ENCODE assay signal across 14 cellular contexts in the genomic region with DNA sequence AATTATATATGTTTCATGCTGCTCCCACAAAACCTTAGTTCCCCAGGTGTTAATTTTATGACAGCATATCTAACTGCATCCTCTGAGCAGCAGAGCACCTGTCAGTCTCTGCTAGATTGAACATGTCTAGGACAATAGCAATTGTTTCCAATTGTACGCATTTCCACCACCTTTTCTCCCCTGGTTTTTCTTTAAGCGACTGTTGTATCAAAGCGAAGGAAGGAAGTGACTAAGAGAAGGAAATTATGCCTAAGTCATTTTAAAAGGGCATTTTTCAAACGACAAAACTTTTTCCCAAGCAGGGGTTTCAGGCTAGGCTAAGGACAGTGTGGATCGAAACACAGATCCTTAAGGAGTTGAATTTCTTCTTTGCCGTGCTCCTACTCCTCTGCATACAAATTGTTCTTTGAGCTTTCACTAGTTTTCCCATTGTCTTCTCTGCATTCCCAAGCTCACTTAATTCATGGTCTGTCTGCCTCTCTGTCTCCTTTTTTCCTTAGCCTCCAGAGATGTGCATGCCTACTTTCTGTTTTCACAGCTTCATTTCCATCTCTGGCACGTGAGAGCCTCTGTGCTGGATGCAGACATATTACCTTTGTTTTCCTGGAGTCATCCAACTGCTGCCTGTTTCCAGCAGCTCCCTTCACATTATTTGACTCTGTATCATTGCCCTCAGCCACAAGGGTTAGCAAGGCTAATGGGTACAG. TPM values are rescaled to one million over a fixed set of nuclear protein-coding genes. Genes with fewer than 3 reads are reported as not detected.
A peak's percentile ranks its signal among the peaks of the same experiment; 100 is the strongest.
DNase-seq lines count a peak whose midpoint lies in the region; ATAC-seq and TF ChIP-seq lines count a peak whose summit lies in the region.
"Had no signal": no experiment of that assay in that cellular context is flagged by ENCODE, and none has a peak within 500 bp of the region (broad histone marks: within the 10 kb centered on the region; RNA-seq: fewer than 3 reads in every experiment).

No MANE protein-coding gene starts in this region.

- no peaks in the 10 kb centered on the region for H4K20me1 ChIP-seq in PC-3 (ENCODE audit: low read length)

- H3K9me3 ChIP-seq in PC-3 (ENCODE audit: low read length) (no peaks in the 10 kb centered on the region), suprapubic skin (no peaks in the 10 kb centered on the region)

- CTCF ChIA-PET in PC-3 (lab: Charles Lee), result no interaction called here

- H3K27ac Mint-ChIP-seq in activated T-cell treated with anti-CD3 and anti-CD28 coated beads, Interleukin-2, amount 50 U/mL, for 72 hours, result no peak overlapping the region
- H3K27ac Mint-ChIP-seq: stimulated activated naive B cell treated with anti-CD40 and anti-IgM and Interleukin-4, amounts not matched to agents 10 μg/mL and 1 μg/mL and 100 μg/mL, for 72 hours had no signal

- ATAC-seq in activated T-cell treated with anti-CD3 and anti-CD28 coated beads, Interleukin-2, amount 50 U/mL, for 72 hours (replicated peaks in 1 of 2), result peak; percentile 33 to 34
- ATAC-seq in activated T-cell treated with anti-CD3 and anti-CD28 coated beads, Interleukin-2, amount 50 U/mL, for 4 hours, result no peak
- ATAC-seq in PC-3 (peak; percentile 27), HG02588 (IDR thresholded peaks at IDR 0.05; ENCODE audit: unreplicated experiment) (no peak), GM19395 (IDR thresholded peaks at IDR 0.05; ENCODE audit: unreplicated experiment) (no peak)

- peaks cover 41% of the 10 kb centered on the region for H3K4me1 Mint-ChIP-seq in activated T-cell treated with anti-CD3 and anti-CD28 coated beads, Interleukin-2, amount 50 U/mL, for 72 hours (ENCODE audit: low read depth)
- H3K4me1 Mint-ChIP-seq in activated T-cell treated with anti-CD3 and anti-CD28 coated beads, Interleukin-2, amount 50 U/mL, for 4 hours (ENCODE audit: low read depth), result peaks cover 17% of the 10 kb centered on the region

- H3K4me2 ChIP-seq in PC-3 (ENCODE audit: low read length), result peak overlapping the region; percentile 52
- H3K4me2 ChIP-seq: hepatocyte had no signal

- H3K36me3 Mint-ChIP-seq in activated T-cell treated with anti-CD3 and anti-CD28 coated beads, Interleukin-2, amount 50 U/mL, for 72 hours (ENCODE audit: insufficient read depth in 2 of 2), result peaks cover 0 to 2% of the 10 kb centered on the region in 2 donors
- H3K36me3 Mint-ChIP-seq in activated T-cell treated with anti-CD3 and anti-CD28 coated beads, Interleukin-2, amount 50 U/mL, for 4 hours (ENCODE audit: insufficient read depth), result no peaks in the 10 kb centered on the region
- H3K36me3 Mint-ChIP-seq: naive thymus-derived CD4-positive, alpha-beta T cell; stimulated activated naive B cell treated with anti-CD40 and anti-IgM and Interleukin-4, amounts not matched to agents 10 μg/mL and 1 μg/mL and 100 μg/mL, for 72 hours had no signal

- H3K36me3 ChIP-seq in PC-3 (ENCODE audit: low read depth, low read length) (no peaks in the 10 kb centered on the region), suprapubic skin (no peaks in the 10 kb centered on the region)

- no peak for TF ChIP-seq EP300 in suprapubic skin (IDR thresholded peaks at IDR 0.05)

- H3K4me1 ChIP-seq in PC-3 (ENCODE audit: insufficient read depth, low read length), result peaks cover 21% of the 10 kb centered on the region
- peaks cover 29% of the 10 kb centered on the region for H3K4me1 ChIP-seq in suprapubic skin

- H3K4me3 Mint-ChIP-seq in activated T-cell treated with anti-CD3 and anti-CD28 coated beads, Interleukin-2, amount 50 U/mL, for 72 hours, result peak overlapping the region; percentile 7 to 11
- H3K4me3 Mint-ChIP-seq in activated T-cell treated with anti-CD3 and anti-CD28 coated beads, Interleukin-2, amount 50 U/mL, for 4 hours, result no peak overlapping the region

- H3K27me3 ChIP-seq in PC-3 (ENCODE audit: low read length) (no peaks in the 10 kb centered on the region), suprapubic skin (no peaks in the 10 kb centered on the region)
- H3K27me3 ChIP-seq: hepatocyte had no signal

- TF ChIP-seq POLR2A in suprapubic skin (IDR thresholded peaks at IDR 0.05), result no peak

- WGBS in suprapubic skin, result 57% methylated on average over 7 of the region's 7 CpGs

- intact Hi-C loops in PC-3 (cut with micrococcal nuclease), result loop anchor here (2.0 to 5.0 kb wide), 3 partner anchors 197 to 461 kb away; no protein-coding TSS in a partner anchor

- H3K79me2 ChIP-seq in PC-3 (ENCODE audit: low read length), result no peaks in the 10 kb centered on the region
- H3K79me2 ChIP-seq: hepatocyte had no signal

- H3K4me3 ChIP-seq in PC-3 (ENCODE audit: low read length), result no peak overlapping the region
- H3K4me3 ChIP-seq in fibroblast of pulmonary artery (replicated peaks; ENCODE audit: low read depth, low read length), result no peak overlapping the region
- no peak overlapping the region for H3K4me3 ChIP-seq in suprapubic skin
- H3K4me3 ChIP-seq: hepatocyte had no signal

- H3K27ac ChIP-seq in PC-3 (ENCODE audit: low read length) (peak overlapping the region; percentile 54), suprapubic skin (no peak overlapping the region)
- H3K27ac ChIP-seq: hepatocyte had no signal

- no peaks in the 10 kb centered on the region for H3F3A ChIP-seq in PC-3 (ENCODE audit: low read length, unreplicated experiment)

- H3K9me3 Mint-ChIP-seq in activated T-cell treated with anti-CD3 and anti-CD28 coated beads, Interleukin-2, amount 50 U/mL, for 72 hours, result peaks cover 2 to 4% of the 10 kb centered on the region in 2 donors
- no peaks in the 10 kb centered on the region for H3K9me3 Mint-ChIP-seq in activated T-cell treated with anti-CD3 and anti-CD28 coated beads, Interleukin-2, amount 50 U/mL, for 4 hours
- H3K9me3 Mint-ChIP-seq: stimulated activated naive B cell treated with anti-CD40 and anti-IgM and Interleukin-4, amounts not matched to agents 10 μg/mL and 1 μg/mL and 100 μg/mL, for 72 hours had no signal

- no peaks in the 10 kb centered on the region for H3K27me3 Mint-ChIP-seq in activated T-cell treated with anti-CD3 and anti-CD28 coated beads, Interleukin-2, amount 50 U/mL, for 72 hours (ENCODE audit: low read depth)
- H3K27me3 Mint-ChIP-seq in activated T-cell treated with anti-CD3 and anti-CD28 coated beads, Interleukin-2, amount 50 U/mL, for 4 hours (ENCODE audit: low read depth), result peaks cover 3% of the 10 kb centered on the region

- H2AFZ ChIP-seq in PC-3 (ENCODE audit: low read length), result peak overlapping the region; percentile 20
- H2AFZ ChIP-seq: hepatocyte had no signal

- POLR2A ChIA-PET in PC-3 (lab: Charles Lee; ENCODE audit: unreplicated experiment), result no interaction called here

- no peaks in the 10 kb centered on the region for H3K9me2 ChIP-seq in PC-3 (replicated peaks; ENCODE audit: low read length)

- H3K9ac ChIP-seq in PC-3 (ENCODE audit: low read length), result no peak overlapping the region

- TF ChIP-seq CTCF in PC-3 (conservative IDR thresholded peaks at IDR 0.05; ENCODE audit: low read depth, low read length) (no peak), fibroblast of pulmonary artery (IDR thresholded peaks at IDR 0.05; ENCODE audit: low read length, missing control alignments) (no peak), suprapubic skin (IDR thresholded peaks at IDR 0.05) (no peak)

- no TSS peak for BruUV-seq in PC-3 (replicated peaks; lab: Mats Ljungman, UMichigan)

- DNase-seq in activated T-cell treated with anti-CD3 and anti-CD28 coated beads, Interleukin-2, amount 50 U/mL, for 72 hours, result no peak
- no peak for DNase-seq in activated T-cell treated with anti-CD3 and anti-CD28 coated beads, Interleukin-2, amount 50 U/mL, for 4 hours
- DNase-seq in PC-3, result peak; percentile 41
- peak; percentile 45 for DNase-seq in fibroblast of pulmonary artery (ENCODE audit: low read depth)
- DNase-seq in pulmonary artery endothelial cell (ENCODE audit: low read depth, low spot score), result peak; percentile 64
- no peak for DNase-seq in suprapubic skin (ENCODE audit: low spot score in 2 of 2)
- DNase-seq: activated CD4-positive, CD25-positive, alpha-beta regulatory T cell; effector CD8-positive, alpha-beta T cell; GDM1; naive thymus-derived CD4-positive, alpha-beta T cell; stimulated activated naive B cell treated with anti-CD40 and anti-IgM and Interleukin-4, amounts not matched to agents 10 μg/mL and 1 μg/mL and 100 μg/mL, for 72 hours had no signal

RNA-seq across cellular contexts. Expression of a gene that starts 39.4 kb away (rescaled TPM):
- total RNA-seq in activated T-cell treated with anti-CD3 and anti-CD28 coated beads, Interleukin-2, amount 50 U/mL, for 72 hours, result 10 to 100 TPM; 28.9 to 47.4 TPM
- 10 to 100 TPM; 22.2 to 26.5 (median 24.4) TPM for total RNA-seq in activated T-cell treated with anti-CD3 and anti-CD28 coated beads, Interleukin-2, amount 50 U/mL, for 4 hours
- total RNA-seq in PC-3 (2014; rRNA removed), result 13.4 and 17.1 TPM in 2 replicates
- total RNA-seq in pulmonary artery endothelial cell, result 79.3 and 113 TPM in 2 replicates
- 1 to 10 TPM; 2.2 to 6.4 (median 3.2) TPM for total RNA-seq in suprapubic skin

Comparison
In these comparisons a context has a peak if more than half of its experiments do, and no peak if none do; other contexts are left out.
1. ATAC-seq: peak in activated T-cell treated with anti-CD3 and anti-CD28 coated beads, Interleukin-2, amount 50 U/mL, for 72 hours (2 of 2) and PC-3 (single experiment); none in activated T-cell treated with anti-CD3 and anti-CD28 coated beads, Interleukin-2, amount 50 U/mL, for 4 hours (0 of 2), HG02588 (single experiment) and GM19395 (single experiment).
2. DNase-seq: peak in PC-3 (single experiment), fibroblast of pulmonary artery (single experiment) and pulmonary artery endothelial cell (single experiment); none in activated T-cell treated with anti-CD3 and anti-CD28 coated beads, Interleukin-2, amount 50 U/mL, for 72 hours (0 of 2), activated T-cell treated with anti-CD3 and anti-CD28 coated beads, Interleukin-2, amount 50 U/mL, for 4 hours (single experiment) and suprapubic skin (0 of 2).